13 cellular contexts compared by ENCODE assay signal in genomic region chr7:157495594-157495993, GRCh38.
A peak's percentile ranks its signal among the peaks of the same experiment; 100 is the strongest.
DNase-seq lines count a peak whose midpoint lies in the region; ATAC-seq, FAIRE-seq and TF ChIP-seq lines count a peak whose summit lies in the region.
"Had no signal": no experiment of that assay in that cellular context is flagged by ENCODE, and none has a peak within 500 bp of the region (broad histone marks: within the 10 kb centered on the region; RNA-seq: fewer than 3 reads in every experiment).

No MANE protein-coding gene starts in this region.

- no peak for TF ChIP-seq POLR2A in H54 (IDR thresholded peaks at IDR 0.05; ENCODE audit: low read depth, low read length)

- ATAC-seq in activated CD4-positive, CD25-positive, alpha-beta regulatory T cell treated with anti-CD3 and anti-CD28 coated beads, Interleukin-2, amount 50 U/mL, for 24 hours: peak; percentile 52 to 67
- ATAC-seq in GM21423 (IDR thresholded peaks at IDR 0.05; ENCODE audit: unreplicated experiment) (peak; percentile 53), HG03520 (IDR thresholded peaks at IDR 0.05; ENCODE audit: unreplicated experiment) (peak; percentile 58)
- ATAC-seq: heart left ventricle had no signal

- FAIRE-seq in H54 (lab: Jason Lieb, UNC): no peak

- no peak for DNase-seq in activated CD4-positive, CD25-positive, alpha-beta regulatory T cell (lab: John Stamatoyannopoulos, UW)
- DNase-seq in stimulated activated CD4-positive, alpha-beta T cell treated with anti-CD3 and anti-CD28 coated beads, Interleukin-4, amount 100 ng/mL, for 1 hour: peak; percentile 31
- no peak for DNase-seq in dermis blood vessel endothelial cell
- DNase-seq in NCI-H82 treated with DMSO at 0.1 percent for 48 hours (lab: John Stamatoyannopoulos, UW; ENCODE audit: unreplicated experiment): no peak
- no peak for DNase-seq in H54 (ENCODE audit: insufficient read length, low spot score)
- DNase-seq: 8988T, amniotic stem cell, DMS153, NCI-H2171 treated with DMSO at 0.1 percent for 48 hours had no signal
